In genomic region chr1:51329443-51330325, GRCh38 we compare ENCODE assay signal across 9 cellular contexts. TPM values are rescaled to one million over a fixed set of nuclear protein-coding genes. Genes with fewer than 3 reads are reported as not detected.
DNase-seq lines count a peak whose midpoint lies in the region; TF ChIP-seq lines count a peak whose summit lies in the region.
"Had no signal": no experiment of that assay in that cellular context is flagged by ENCODE, and none has a peak within 500 bp of the region (broad histone marks: within the 10 kb centered on the region; RNA-seq: fewer than 3 reads in every experiment).

No MANE protein-coding gene starts in this region.

- peaks cover 22 to 31% (median 25%) of the 10 kb centered on the region in 3 donors for H3K27me3 Mint-ChIP-seq in CD14-positive monocyte (ENCODE audit: low read depth in 3 of 3)

- TF ChIP-seq CTCF in CD14-positive monocyte (IDR thresholded peaks at IDR 0.05): no peak
- TF ChIP-seq CTCF in colonic mucosa (IDR thresholded peaks at IDR 0.05): no peak

- no peaks in the 10 kb centered on the region for H3K9me3 ChIP-seq in colonic mucosa

- peak overlapping the region; percentile 52 to 84 for H3K4me3 Mint-ChIP-seq in CD14-positive monocyte

- H3K27ac Mint-ChIP-seq in CD14-positive monocyte: no peak overlapping the region

- DNase-seq in CD14-positive monocyte (ENCODE audit: low spot score) (no peak), NCI-H146 (lab: John Stamatoyannopoulos, UW) (peak; percentile 88), colonic mucosa (peak; percentile 83), mucosa of gallbladder (ENCODE audit: low spot score) (peak; percentile 83), Ammon's horn (ENCODE audit: low spot score) (no peak), LoVo (ENCODE audit: low spot score) (no peak)
- DNase-seq in stimulated activated CD4-positive, alpha-beta T cell treated with anti-CD3 and anti-CD28 coated beads, Interleukin-2, amount 100 ng/mL, for 24 hours: no peak
- no peak for DNase-seq in effector CD4-positive, alpha-beta T cell

- H3K4me1 ChIP-seq in colonic mucosa: peaks cover 11% of the 10 kb centered on the region

- peaks cover 13% of the 10 kb centered on the region for H3K4me1 Mint-ChIP-seq in CD14-positive monocyte

- H3K9me3 Mint-ChIP-seq in CD14-positive monocyte: peaks cover 0 to 7% (median 6%) of the 10 kb centered on the region in 7 donors

- peak overlapping the region; percentile 72 for H3K27ac ChIP-seq in colonic mucosa

- no peaks in the 10 kb centered on the region for H3K36me3 ChIP-seq in colonic mucosa

- H3K9ac ChIP-seq in colonic mucosa (ENCODE audit: low read depth in 2 of 2, low read length in 2 of 2): peak overlapping the region; percentile 62 to 85

- no peaks in the 10 kb centered on the region for H3K27me3 ChIP-seq in colonic mucosa

- intact Hi-C loops in CD14-positive monocyte (cut with micrococcal nuclease): no loop called here
- intact Hi-C loops in colonic mucosa (cut with DNase I): no loop called here

- H3K4me3 ChIP-seq in colonic mucosa: peak overlapping the region; percentile 32

- H3K36me3 Mint-ChIP-seq in CD14-positive monocyte: peaks cover 2 to 9% of the 10 kb centered on the region in 2 donors

RNA-seq across cellular contexts. Expression of gene TTC39A, which starts 0.7 kb away (rescaled TPM):
- polyA plus RNA-seq in CD14-positive monocyte: not detected
- total RNA-seq in colonic mucosa (100 to 1,000 TPM in 1 of 2 donors, 10 to 100 TPM in 1; 95.2 to 148 TPM), mucosa of gallbladder (62.3 TPM)
- total RNA-seq: T-helper 2 cell treated with Interferon-gamma antibody and Interleukin-4, amounts not matched to agents 100 ng/mL and 5 ng/mL, for 36 hours had no signal

Comparison
In these comparisons a context has a peak if more than half of its experiments do, and no peak if none do; other contexts are left out.
1. DNase-seq: peak in NCI-H146 (single experiment), colonic mucosa (single experiment) and mucosa of gallbladder (single experiment); none in CD14-positive monocyte (single experiment), stimulated activated CD4-positive, alpha-beta T cell treated with anti-CD3 and anti-CD28 coated beads, Interleukin-2, amount 100 ng/mL, for 24 hours (0 of 2), Ammon's horn (single experiment), LoVo (single experiment) and effector CD4-positive, alpha-beta T cell (single experiment).